8 cellular contexts compared by ENCODE assay signal in the genomic region with DNA sequence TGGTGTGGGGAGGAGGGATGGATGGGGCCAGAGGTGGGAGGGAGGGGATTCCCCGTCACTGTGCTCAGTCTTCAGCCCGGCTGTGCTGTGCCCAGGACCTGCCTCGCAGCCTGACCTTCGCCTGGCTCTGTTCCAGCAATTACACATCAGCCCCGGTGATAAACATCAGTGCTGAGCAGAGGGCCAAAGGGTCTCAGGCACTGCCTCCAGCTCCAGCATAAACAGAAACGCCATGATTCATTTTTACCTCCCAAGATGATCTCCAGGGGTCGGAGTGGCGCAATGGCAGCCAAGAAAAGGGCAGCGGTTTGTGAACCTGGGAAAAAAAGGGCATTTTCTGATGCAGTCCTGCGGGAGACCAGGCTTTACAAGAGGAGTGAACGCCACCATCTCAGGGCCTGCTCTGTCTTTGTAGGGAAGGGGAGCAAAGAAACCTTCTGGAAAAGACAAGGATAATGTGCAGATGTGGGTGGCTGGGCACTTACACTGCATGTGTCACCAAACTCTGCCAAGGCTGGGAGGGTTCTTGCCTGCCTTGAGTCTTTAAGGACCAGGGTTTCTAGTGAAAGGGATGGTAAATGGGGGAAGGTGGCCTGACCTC. TPM values are rescaled to one million over a fixed set of nuclear protein-coding genes. Genes with fewer than 3 reads are reported as not detected.
DNase-seq lines count a peak whose midpoint lies in the region; ATAC-seq, FAIRE-seq and TF ChIP-seq lines count a peak whose summit lies in the region.

No MANE protein-coding gene starts in this region.

- no peaks in the 10 kb centered on the region for H4K20me1 ChIP-seq in GM12878 (ENCODE audit: control insufficient read depth, insufficient read depth)

- DNase-seq in NCI-H510A (lab: John Stamatoyannopoulos, UW), result peak; percentile 23
- no peak for DNase-seq in NCI-H510A treated with DMSO at 0.1 percent for 48 hours (lab: John Stamatoyannopoulos, UW)
- no peak for DNase-seq in GM12878 (ENCODE audit: low read depth, low spot score)
- peak; percentile 69 for DNase-seq in transverse colon
- no peak for DNase-seq in activated naive CD4-positive, alpha-beta T cell treated with anti-CD3 and anti-CD28 coated beads for 36 hours
- no peak for DNase-seq in dorsolateral prefrontal cortex

- H3K4me3 ChIP-seq in GM12878 (no peak overlapping the region), liver (ENCODE audit: low read depth in 1 of 3, low read length in 3 of 3) (no peak overlapping the region), transverse colon (no peak overlapping the region), dorsolateral prefrontal cortex (no peak overlapping the region)

- H3K9ac ChIP-seq in GM12878 (ENCODE audit: control insufficient read depth, insufficient read depth, low read length) (no peak overlapping the region), liver (ENCODE audit: low read depth in 1 of 2, low read length in 2 of 2) (no peak overlapping the region)

- H3K9me3 ChIP-seq in GM12878 (replicated peaks; ENCODE audit: control insufficient read depth, insufficient read depth, low read length) (no peaks in the 10 kb centered on the region), liver (ENCODE audit: control insufficient read depth in 4 of 4, low read length in 3 of 4) (no peaks in the 10 kb centered on the region), transverse colon (no peaks in the 10 kb centered on the region)

- H3K4me2 ChIP-seq in GM12878 (ENCODE audit: control insufficient read depth, insufficient read depth), result peak overlapping the region; percentile 9; the same call in 1 of the 2 replicates

- in situ Hi-C loops in GM12878 (cut with MboI), result no loop called here
- in situ Hi-C loops in transverse colon (cut with MboI; ENCODE audit: low pct_ligation_motif_present in 1 of 4, low pct_unique_long_range_greater_than_20kb in 1 of 4, low sequenced_read_pairs in 3 of 4), result no loop called here

- H3K27ac ChIP-seq in GM12878 (ENCODE audit: control insufficient read depth, insufficient read depth) (no peak overlapping the region), liver (ENCODE audit: low read depth in 1 of 2, low read length in 2 of 2) (no peak overlapping the region), transverse colon (peak overlapping the region; percentile 85 to 93 (median 89)), dorsolateral prefrontal cortex (peak overlapping the region in 16 of 59 donors; percentile 9 to 81 (median 44))

- H3K9me3 Mint-ChIP-seq in activated naive CD4-positive, alpha-beta T cell treated with anti-CD3 and anti-CD28 coated beads for 36 hours, result no peaks in the 10 kb centered on the region

- WGBS in GM12878 (ENCODE audit: insufficient coverage, insufficient replicate concordance, low lambda C conversion rate, missing lambda C conversion rate), result 25% methylated on average over 11 of the region's 11 CpGs
- 41% methylated on average over 11 of the region's 11 CpGs for WGBS in liver
- WGBS in transverse colon (ENCODE audit: low coverage in 1 of 2), 2 donors, result 29 to 38% methylated on average over 4 to 11 of the region's 11 CpGs

- H3K4me1 ChIP-seq in GM12878 (ENCODE audit: control insufficient read depth, insufficient read depth, low read length), result peaks cover 4% of the 10 kb centered on the region; the same call in 1 of the 2 replicates
- H3K4me1 ChIP-seq in liver (ENCODE audit: control insufficient read depth in 4 of 4, insufficient read depth in 4 of 4, low read length in 3 of 4), result peaks cover 0 to 3% (median 0%) of the 10 kb centered on the region in 4 donors
- H3K4me1 ChIP-seq in transverse colon, result peaks cover 33 to 76% (median 38%) of the 10 kb centered on the region in 4 donors

- FAIRE-seq in GM12878 (lab: Jason Lieb, UNC), result no peak

- TF ChIP-seq CTCF in GM12878 (IDR thresholded peaks at IDR 0.05 in 2 of 3, conservative IDR thresholded peaks at IDR 0.05 in 1 of 3; ENCODE audit: control insufficient read depth in 2 of 3, extremely low read depth in 1 of 3, insufficient read depth in 1 of 3, low read depth in 3 of 3, low read length in 3 of 3) (no peak), liver (IDR thresholded peaks at IDR 0.05; ENCODE audit: low read depth, low read length, missing input control) (no peak), transverse colon (IDR thresholded peaks at IDR 0.05) (no peak), dorsolateral prefrontal cortex (IDR thresholded peaks at IDR 0.05 in 54 of 56, conservative IDR thresholded peaks at IDR 0.05 in 2 of 56; ENCODE audit: low read depth in 1 of 56, partially characterized antibody in 56 of 56) (no peak)

- TF ChIP-seq RAD21 in GM12878 (IDR thresholded peaks at IDR 0.05; ENCODE audit: insufficient read depth, low read depth, low read length) (no peak), liver (IDR thresholded peaks at IDR 0.05) (no peak)

- H2AFZ ChIP-seq in GM12878 (ENCODE audit: control insufficient read depth, low read depth, low read length), result no peak overlapping the region

- H3K36me3 Mint-ChIP-seq in activated naive CD4-positive, alpha-beta T cell treated with anti-CD3 and anti-CD28 coated beads for 36 hours (ENCODE audit: low read depth), result no peaks in the 10 kb centered on the region

- no peaks in the 10 kb centered on the region for H3K79me2 ChIP-seq in GM12878 (ENCODE audit: control insufficient read depth, insufficient read depth, low read length)

- no TSS peak for BruUV-seq in GM12878 (replicated peaks; lab: Mats Ljungman, UMichigan)

- SMC1A ChIA-PET in GM12878 (lab: Charles Lee; ENCODE audit: uncharacterized antibody, unreplicated experiment), result no interaction called here

- no peak for TF ChIP-seq POLR2A in GM12878 (IDR thresholded peaks at IDR 0.05; ENCODE audit: low read depth, low read length)
- no peak for TF ChIP-seq POLR2A in transverse colon (IDR thresholded peaks at IDR 0.05)

- peaks cover 4% of the 10 kb centered on the region for H3K27me3 Mint-ChIP-seq in activated naive CD4-positive, alpha-beta T cell treated with anti-CD3 and anti-CD28 coated beads for 36 hours (ENCODE audit: low read depth)

- intact Hi-C loops in GM12878 (cut with micrococcal nuclease; ENCODE audit: unreplicated experiment), result no loop called here
- intact Hi-C loops in transverse colon (cut with DNase I; ENCODE audit: low total_unique reads), result no loop called here
- intact Hi-C loops in activated naive CD4-positive, alpha-beta T cell treated with anti-CD3 and anti-CD28 coated beads for 36 hours (cut with micrococcal nuclease), result no loop called here
- intact Hi-C loops in dorsolateral prefrontal cortex (cut with DNase I), result no loop called here

- H3K27ac Mint-ChIP-seq in activated naive CD4-positive, alpha-beta T cell treated with anti-CD3 and anti-CD28 coated beads for 36 hours, result no peak overlapping the region

- H3K27me3 ChIP-seq in GM12878 (replicated peaks in 1 of 2; ENCODE audit: control insufficient read depth in 2 of 2, insufficient read depth in 2 of 2, low read length in 1 of 2) (no peaks in the 10 kb centered on the region; a peak in 1 of 4 replicates), liver (ENCODE audit: control insufficient read depth in 4 of 4, insufficient read depth in 4 of 4, low read length in 3 of 4) (no peaks in the 10 kb centered on the region), transverse colon (no peaks in the 10 kb centered on the region), dorsolateral prefrontal cortex (no peaks in the 10 kb centered on the region)

- TF ChIP-seq EP300 in GM12878 (IDR thresholded peaks at IDR 0.05; ENCODE audit: borderline replicate concordance in 1 of 2, control insufficient read depth in 1 of 2, low read depth in 2 of 2, low read length in 2 of 2) (no peak), transverse colon (IDR thresholded peaks at IDR 0.05; ENCODE audit: low read depth) (no peak)

- no peak overlapping the region for H3K4me3 Mint-ChIP-seq in activated naive CD4-positive, alpha-beta T cell treated with anti-CD3 and anti-CD28 coated beads for 36 hours

- H3K4me1 Mint-ChIP-seq in activated naive CD4-positive, alpha-beta T cell treated with anti-CD3 and anti-CD28 coated beads for 36 hours (ENCODE audit: low read depth), result no peaks in the 10 kb centered on the region

- CTCF ChIA-PET in GM12878 (lab: Yijun Ruan, JAX), result no interaction called here
- CTCF ChIA-PET in activated naive CD4-positive, alpha-beta T cell treated with anti-CD3 and anti-CD28 coated beads for 36 hours (lab: Charles Lee), result interaction anchor here (0.5 to 1.8 kb wide), 3 partner anchors 21 to 321 kb away, joined by 3 to 5 read pairs (median 3); no protein-coding TSS in a partner anchor

- POLR2A ChIA-PET in GM12878 (lab: Charles Lee), result no interaction called here

- RAD21 ChIA-PET in GM12878 (lab: Charles Lee; ENCODE audit: unreplicated experiment), result no interaction called here

- ATAC-seq in GM12878 (peak; percentile 76), HG02763 (IDR thresholded peaks at IDR 0.05; ENCODE audit: unreplicated experiment) (no peak)

- H3K36me3 ChIP-seq in GM12878 (ENCODE audit: control insufficient read depth in 2 of 2, insufficient read depth in 2 of 2, low read length in 1 of 2), result no peaks in the 10 kb centered on the region
- H3K36me3 ChIP-seq in liver (ENCODE audit: control insufficient read depth in 4 of 4, insufficient read depth in 3 of 4, low read depth in 1 of 4, low read length in 3 of 4), result no peaks in the 10 kb centered on the region
- H3K36me3 ChIP-seq in transverse colon, result no peaks in the 10 kb centered on the region

RNA-seq across cellular contexts. Expression of a gene that starts 28.1 kb away (rescaled TPM):
- 0.90 and 1.5 TPM in 2 replicates for total RNA-seq in GM12878 (2013; cell fraction: nucleolus; rRNA removed)
- 0.11 TPM in 1 of 2 replicates, not detected in the other for total RNA-seq in GM12878 (2014; rRNA removed)
- not detected in 2 replicates for total RNA-seq in GM12878 (2014; rRNA removed; fragmentation: Illumina TruSeq; extraction: Trizol)
- total RNA-seq in GM12878 (2021), result not detected in 2 replicates
- polyA plus RNA-seq in GM12878 (2011; ENCODE audit: low read depth), result not detected
- 0.07 TPM in 1 of 2 replicates, not detected in the other for polyA plus RNA-seq in GM12878 (2011; rRNA removed)
- polyA plus RNA-seq in GM12878 (2011; cell fraction: cytosol; rRNA removed), result 0.13 and 0.15 TPM in 2 replicates
- 0.61 and 0.85 TPM in 2 replicates for polyA plus RNA-seq in GM12878 (2011; cell fraction: nucleus; rRNA removed)
- not detected in 2 replicates for polyA plus RNA-seq in GM12878 (2012)
- 0.07 TPM in 1 of 2 replicates, not detected in the other for polyA plus RNA-seq in GM12878 (2014; fragmentation: Illumina TruSeq; extraction: Trizol)
- not detected for polyA plus RNA-seq in GM12878 (2014; fragmentation: Nextera tagmentation; extraction: Ambion mirVana)
- polyA plus RNA-seq in GM12878 (2014; rRNA removed), result not detected in 2 replicates
- polyA plus RNA-seq in GM12878 (2016; fragmentation: Nextera tagmentation; extraction: Ambion mirVana), result not detected
- not detected in 2 replicates for polyA minus RNA-seq in GM12878 (2011; rRNA and poly(A)+ RNA removed)
- polyA minus RNA-seq in GM12878 (2011; cell fraction: cytosol; rRNA and poly(A)+ RNA removed), result not detected in 2 replicates
- 0.29 TPM in 1 of 2 replicates, not detected in the other for polyA minus RNA-seq in GM12878 (2011; cell fraction: nucleus; rRNA and poly(A)+ RNA removed)
- 1 to 10 TPM in 1 of 2 donors, under 1 TPM in 1; 0.47 to 1.3 TPM for total RNA-seq in liver
- polyA plus RNA-seq in liver, result 1 to 10 TPM; 2.8 to 4.1 TPM
- 1 to 10 TPM; 2.2 to 6.7 (median 4.6) TPM for total RNA-seq in transverse colon
- under 1 TPM in 1 of 2 experiments, not detected in 1; 0.33 TPM for total RNA-seq in activated naive CD4-positive, alpha-beta T cell treated with anti-CD3 and anti-CD28 coated beads for 36 hours
- total RNA-seq in dorsolateral prefrontal cortex, result 100 to 1,000 TPM in 87 of 120 experiments, 10 to 100 TPM in 33; 65.2 to 163 (median 110) TPM

RNA-seq across cellular contexts. Expression of a gene that starts 29.6 kb away (rescaled TPM):
- total RNA-seq in GM12878 (2013; cell fraction: nucleolus; rRNA removed), result not detected in 2 replicates
- not detected in 2 replicates for total RNA-seq in GM12878 (2014; rRNA removed)
- not detected in 2 replicates for total RNA-seq in GM12878 (2014; rRNA removed; fragmentation: Illumina TruSeq; extraction: Trizol)
- total RNA-seq in GM12878 (2021), result 0.11 and 0.15 TPM in 2 replicates
- polyA plus RNA-seq in GM12878 (2011; ENCODE audit: low read depth), result not detected
- not detected in 2 replicates for polyA plus RNA-seq in GM12878 (2011; rRNA removed)
- not detected in 2 replicates for polyA plus RNA-seq in GM12878 (2011; cell fraction: cytosol; rRNA removed)
- polyA plus RNA-seq in GM12878 (2011; cell fraction: nucleus; rRNA removed), result not detected in 2 replicates
- polyA plus RNA-seq in GM12878 (2012), result not detected in 2 replicates
- polyA plus RNA-seq in GM12878 (2014; fragmentation: Illumina TruSeq; extraction: Trizol), result not detected in 2 replicates
- polyA plus RNA-seq in GM12878 (2014; fragmentation: Nextera tagmentation; extraction: Ambion mirVana), result not detected
- not detected in 2 replicates for polyA plus RNA-seq in GM12878 (2014; rRNA removed)
- polyA plus RNA-seq in GM12878 (2016; fragmentation: Nextera tagmentation; extraction: Ambion mirVana), result not detected
- polyA minus RNA-seq in GM12878 (2011; rRNA and poly(A)+ RNA removed), result not detected in 2 replicates
- polyA minus RNA-seq in GM12878 (2011; cell fraction: cytosol; rRNA and poly(A)+ RNA removed), result not detected in 2 replicates
- not detected in 2 replicates for polyA minus RNA-seq in GM12878 (2011; cell fraction: nucleus; rRNA and poly(A)+ RNA removed)
- total RNA-seq in liver, result 1 to 10 TPM in 1 of 2 donors, under 1 TPM in 1; 0.14 to 4.4 TPM
- 1 to 10 TPM in 1 of 2 donors, under 1 TPM in 1; 0.47 to 3.9 TPM for polyA plus RNA-seq in liver
- 100 to 1,000 TPM in 3 of 4 donors, 10 to 100 TPM in 1; 73.2 to 166 (median 115) TPM for total RNA-seq in transverse colon
- not detected for total RNA-seq in activated naive CD4-positive, alpha-beta T cell treated with anti-CD3 and anti-CD28 coated beads for 36 hours
- 10 to 100 TPM in 32 of 120 experiments, 1 to 10 TPM in 88; 1.9 to 99.5 (median 5.7) TPM for total RNA-seq in dorsolateral prefrontal cortex

RNA-seq across cellular contexts. Expression of a gene that starts 38.6 kb away (rescaled TPM):
- 36.7 and 44.9 TPM in 2 replicates for total RNA-seq in GM12878 (2013; cell fraction: nucleolus; rRNA removed)
- total RNA-seq in GM12878 (2014; rRNA removed), result 68.6 and 82.3 TPM in 2 replicates
- 77.6 and 79.7 TPM in 2 replicates for total RNA-seq in GM12878 (2014; rRNA removed; fragmentation: Illumina TruSeq; extraction: Trizol)
- 74.4 TPM in 2 replicates for total RNA-seq in GM12878 (2021)
- 45.1 TPM for polyA plus RNA-seq in GM12878 (2011; ENCODE audit: low read depth)
- 105 and 139 TPM in 2 replicates for polyA plus RNA-seq in GM12878 (2011; rRNA removed)
- polyA plus RNA-seq in GM12878 (2011; cell fraction: cytosol; rRNA removed), result 42.6 and 45.9 TPM in 2 replicates
- 33.9 and 35.0 TPM in 2 replicates for polyA plus RNA-seq in GM12878 (2011; cell fraction: nucleus; rRNA removed)
- polyA plus RNA-seq in GM12878 (2012), result 39.1 and 50.4 TPM in 2 replicates
- 71.6 and 83.2 TPM in 2 replicates for polyA plus RNA-seq in GM12878 (2014; fragmentation: Illumina TruSeq; extraction: Trizol)
- polyA plus RNA-seq in GM12878 (2014; fragmentation: Nextera tagmentation; extraction: Ambion mirVana), result 100 to 1,000 TPM; 248 to 357 TPM
- 69.0 and 72.1 TPM in 2 replicates for polyA plus RNA-seq in GM12878 (2014; rRNA removed)
- polyA plus RNA-seq in GM12878 (2016; fragmentation: Nextera tagmentation; extraction: Ambion mirVana), result 100 to 1,000 TPM; 176 to 180 TPM
- polyA minus RNA-seq in GM12878 (2011; rRNA and poly(A)+ RNA removed), result 24.0 and 33.8 TPM in 2 replicates
- 13.2 and 13.5 TPM in 2 replicates for polyA minus RNA-seq in GM12878 (2011; cell fraction: cytosol; rRNA and poly(A)+ RNA removed)
- polyA minus RNA-seq in GM12878 (2011; cell fraction: nucleus; rRNA and poly(A)+ RNA removed), result 8.5 and 16.4 TPM in 2 replicates
- 10 to 100 TPM; 21.1 to 43.5 TPM for total RNA-seq in liver
- polyA plus RNA-seq in liver, result 10 to 100 TPM; 58.4 to 72.1 TPM
- 10 to 100 TPM in 3 of 4 donors, 1 to 10 TPM in 1; 3.0 to 37.0 (median 33.7) TPM for total RNA-seq in transverse colon
- total RNA-seq in activated naive CD4-positive, alpha-beta T cell treated with anti-CD3 and anti-CD28 coated beads for 36 hours, result 10 to 100 TPM; 52.6 to 54.4 TPM
- 10 to 100 TPM; 24.0 to 84.7 (median 54.1) TPM for total RNA-seq in dorsolateral prefrontal cortex

Comparison
In these comparisons a context has a peak if more than half of its experiments do, and no peak if none do; other contexts are left out.
1. DNase-seq: peak in NCI-H510A (single experiment) and transverse colon (single experiment); none in NCI-H510A treated with DMSO at 0.1 percent for 48 hours (single experiment), GM12878 (single experiment), activated naive CD4-positive, alpha-beta T cell treated with anti-CD3 and anti-CD28 coated beads for 36 hours (single experiment) and dorsolateral prefrontal cortex (0 of 10).
2. H3K27ac ChIP-seq: peak in transverse colon (4 of 4); none in GM12878 (single experiment) and liver (0 of 2).
3. RNA of a gene that starts 28.1 kb away (total RNA-seq): 65.2 to 163 TPM in dorsolateral prefrontal cortex; 2.2 to 6.7 TPM in transverse colon, 0.47 to 1.3 TPM in liver, 0.33 TPM in activated naive CD4-positive, alpha-beta T cell treated with anti-CD3 and anti-CD28 coated beads for 36 hours and 0.11 to 1.5 TPM in GM12878; every median in the first group is over 4 times any median in the second.